In the genomic region with DNA sequence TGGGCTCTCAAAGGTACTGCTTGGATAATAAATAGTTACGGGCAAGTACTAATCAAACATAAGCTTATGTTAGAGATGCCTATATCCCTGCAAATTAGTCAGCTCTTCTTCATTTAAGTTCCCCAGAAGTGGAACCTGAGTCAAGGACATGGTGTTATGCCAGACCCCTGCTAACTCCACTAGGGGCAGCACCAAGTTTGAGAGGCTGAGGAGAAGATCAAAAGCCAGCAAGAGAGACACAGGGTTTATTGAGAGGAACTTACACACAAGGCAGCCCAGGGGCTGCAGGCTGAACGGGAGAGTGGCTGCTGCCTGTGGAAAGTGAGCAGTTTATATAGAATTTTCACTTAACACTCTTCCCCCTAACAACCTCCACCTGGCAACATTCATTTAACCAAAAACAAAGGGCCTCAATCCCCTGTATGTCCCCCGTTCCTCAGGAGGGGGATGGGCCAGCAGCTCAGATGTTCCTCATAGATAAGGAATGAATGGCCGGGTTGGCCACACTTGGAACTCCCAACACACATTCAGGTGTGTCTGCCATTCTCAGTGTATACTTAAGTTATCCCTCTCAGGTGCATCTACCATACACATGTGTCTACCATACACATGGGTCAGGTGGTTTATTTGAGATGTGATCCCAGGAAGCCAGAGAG, we compare ENCODE assay signal across 9 cellular contexts.
DNase-seq lines count a peak whose midpoint lies in the region; ATAC-seq and TF ChIP-seq lines count a peak whose summit lies in the region.
"Had no signal": no experiment of that assay in that cellular context is flagged by ENCODE, and none has a peak within 500 bp of the region (broad histone marks: within the 10 kb centered on the region; RNA-seq: fewer than 3 reads in every experiment).

No MANE protein-coding gene starts in this region.

- peak; percentile 65 for ATAC-seq in GM21723 (IDR thresholded peaks at IDR 0.05; ENCODE audit: unreplicated experiment)
- no peak for ATAC-seq in GM19324 (IDR thresholded peaks at IDR 0.05; ENCODE audit: low FRiP score, unreplicated experiment)

- H3K27ac ChIP-seq in hepatocyte = peak overlapping the region; percentile 50

- H3K27me3 ChIP-seq in hepatocyte = no peaks in the 10 kb centered on the region

- H3K4me3 ChIP-seq in hepatocyte = no peak overlapping the region

- peak overlapping the region; percentile 31 for H3K4me2 ChIP-seq in hepatocyte

- no peak overlapping the region for H2AFZ ChIP-seq in hepatocyte

- H3K79me2 ChIP-seq in hepatocyte = no peaks in the 10 kb centered on the region

- H3K9me2 ChIP-seq in hepatocyte (replicated peaks; ENCODE audit: insufficient read depth) = no peaks in the 10 kb centered on the region

- H3K9me3 ChIP-seq in hepatocyte (ENCODE audit: low read depth) = no peaks in the 10 kb centered on the region

- WGBS in hepatocyte (ENCODE audit: low lambda C conversion rate, missing lambda C conversion rate) = 42% methylated on average over 4 of the region's 4 CpGs

- no peaks in the 10 kb centered on the region for H3K36me3 ChIP-seq in hepatocyte (replicated peaks; ENCODE audit: insufficient read depth, low read depth)

- H4K20me1 ChIP-seq in hepatocyte (ENCODE audit: insufficient read depth, poor library complexity, severe bottlenecking) = no peaks in the 10 kb centered on the region

- peak; percentile 26 for TF ChIP-seq CTCF in hepatocyte (IDR thresholded peaks at IDR 0.05; ENCODE audit: poor library complexity)
- no peak for TF ChIP-seq CTCF in GM20000 (IDR thresholded peaks at IDR 0.05; ENCODE audit: extremely low read depth, missing control alignments)

- DNase-seq in AG20443 (ENCODE audit: low spot score) = peak; percentile 52
- peak; percentile 24 for DNase-seq in RKO (ENCODE audit: low spot score)
- peak; percentile 29 for DNase-seq in hepatocyte (ENCODE audit: low spot score)
- no peak for DNase-seq in middle frontal gyrus (ENCODE audit: extremely low spot score, low spot score)
- DNase-seq in GM20000 (ENCODE audit: low spot score) = no peak
- no peak for DNase-seq in NCI-H1694 (lab: John Stamatoyannopoulos, UW)
- DNase-seq: small intestine had no signal

- no peaks in the 10 kb centered on the region for H3K4me1 ChIP-seq in hepatocyte (ENCODE audit: insufficient read depth)

Comparison
In these comparisons a context has a peak if more than half of its experiments do, and no peak if none do; other contexts are left out.
1. DNase-seq: peak in AG20443 (single experiment), RKO (single experiment) and hepatocyte (single experiment); none in middle frontal gyrus (single experiment), GM20000 (single experiment) and NCI-H1694 (single experiment).